1 cellular context compared by ENCODE assay signal in the genomic region with DNA sequence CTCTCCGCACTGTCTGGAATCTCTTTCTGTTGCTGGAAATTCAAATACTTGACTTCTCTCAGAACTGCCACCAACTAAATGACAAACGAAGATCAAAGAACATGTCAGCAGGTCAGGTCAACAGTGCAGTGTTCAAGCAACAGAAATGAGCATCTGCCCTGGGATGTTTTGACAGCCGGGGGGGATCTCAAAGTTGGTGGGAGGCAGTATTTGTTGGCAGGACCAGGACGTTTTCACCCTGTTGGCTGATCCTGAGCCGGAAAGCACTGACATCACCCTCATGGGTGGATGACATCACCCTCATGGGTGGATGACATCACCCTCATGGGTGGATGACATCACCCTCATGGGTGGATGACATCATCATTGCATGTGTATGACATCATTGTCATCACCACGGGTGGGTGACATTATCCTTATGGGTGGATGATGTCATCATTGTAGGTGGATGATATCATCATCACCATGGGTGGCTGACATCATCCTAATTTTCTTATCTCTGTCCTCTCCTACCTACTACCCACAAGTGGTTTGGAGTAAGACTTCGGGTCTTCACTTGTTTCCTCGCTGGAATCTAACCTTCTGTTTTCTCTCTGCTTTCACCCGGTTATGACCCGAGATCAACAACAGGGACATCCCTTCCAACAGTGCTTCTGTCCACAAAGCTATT.
TF ChIP-seq lines count a peak whose summit lies in the region.

No MANE protein-coding gene starts in this region.

TF ChIP-seq in K562, 482 proteins besides CTCF, POLR2A, EP300 and RAD21 (continued from another document and continues in another):
- TF ChIP-seq, protein P1, sequence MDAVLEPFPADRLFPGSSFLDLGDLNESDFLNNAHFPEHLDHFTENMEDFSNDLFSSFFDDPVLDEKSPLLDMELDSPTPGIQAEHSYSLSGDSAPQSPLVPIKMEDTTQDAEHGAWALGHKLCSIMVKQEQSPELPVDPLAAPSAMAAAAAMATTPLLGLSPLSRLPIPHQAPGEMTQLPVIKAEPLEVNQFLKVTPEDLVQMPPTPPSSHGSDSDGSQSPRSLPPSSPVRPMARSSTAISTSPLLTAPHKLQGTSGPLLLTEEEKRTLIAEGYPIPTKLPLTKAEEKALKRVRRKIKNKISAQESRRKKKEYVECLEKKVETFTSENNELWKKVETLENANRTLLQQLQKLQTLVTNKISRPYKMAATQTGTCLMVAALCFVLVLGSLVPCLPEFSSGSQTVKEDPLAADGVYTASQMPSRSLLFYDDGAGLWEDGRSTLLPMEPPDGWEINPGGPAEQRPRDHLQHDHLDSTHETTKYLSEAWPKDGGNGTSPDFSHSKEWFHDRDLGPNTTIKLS (IDR thresholded peaks at IDR 0.05; ENCODE audit: borderline replicate concordance, low read depth): no peak
- TF ChIP-seq CREB1 (IDR thresholded peaks at IDR 0.05) (peak; percentile 99), CREB1 (CRISPR knock-in tag; IDR thresholded peaks at IDR 0.05) (peak; percentile 100), ZBED1 (IDR thresholded peaks at IDR 0.05) (no peak), HNRNPUL1 (IDR thresholded peaks at IDR 0.05; ENCODE audit: low read length) (no peak), GTF2F1 (IDR thresholded peaks at IDR 0.05; ENCODE audit: low read depth, low read length) (no peak), CBFB (CRISPR knock-in tag; IDR thresholded peaks at IDR 0.05) (0 out of 2 replicates have a peak, but pooled peaks have one; percentile 25), ZNF140 (CRISPR knock-in tag; IDR thresholded peaks at IDR 0.05) (no peak), ZNF444 (CRISPR knock-in tag; IDR thresholded peaks at IDR 0.05) (no peak), CTBP1 (IDR thresholded peaks at IDR 0.05; ENCODE audit: borderline replicate concordance) (peak; percentile 62; the same call in 1 of the 2 replicates), ZNF584 (CRISPR knock-in tag; IDR thresholded peaks at IDR 0.05; ENCODE audit: low read depth) (peak; percentile 81; the same call in 1 of the 2 replicates), ZNF551 (CRISPR knock-in tag; IDR thresholded peaks at IDR 0.05) (no peak), CHD1 (IDR thresholded peaks at IDR 0.05; ENCODE audit: low read length) (no peak), BRD4 (IDR thresholded peaks at IDR 0.05) (no peak), CREBBP (IDR thresholded peaks at IDR 0.05; ENCODE audit: low read depth, low read length) (no peak), ILF3 (IDR thresholded peaks at IDR 0.05; ENCODE audit: borderline replicate concordance) (no peak), TARDBP (IDR thresholded peaks at IDR 0.05) (peak; percentile 100), PCBP2 (IDR thresholded peaks at IDR 0.05; ENCODE audit: low read depth, low read length, poor library complexity, severe bottlenecking) (no peak), TFAM (CRISPR knock-in tag; conservative IDR thresholded peaks at IDR 0.05) (no peak), ZNF384 (IDR thresholded peaks at IDR 0.05; ENCODE audit: low read depth, low read length) (0 out of 2 replicates have a peak, but pooled peaks have one; percentile 29), MCM7 (IDR thresholded peaks at IDR 0.05) (no peak)
- TF ChIP-seq, protein P2, sequence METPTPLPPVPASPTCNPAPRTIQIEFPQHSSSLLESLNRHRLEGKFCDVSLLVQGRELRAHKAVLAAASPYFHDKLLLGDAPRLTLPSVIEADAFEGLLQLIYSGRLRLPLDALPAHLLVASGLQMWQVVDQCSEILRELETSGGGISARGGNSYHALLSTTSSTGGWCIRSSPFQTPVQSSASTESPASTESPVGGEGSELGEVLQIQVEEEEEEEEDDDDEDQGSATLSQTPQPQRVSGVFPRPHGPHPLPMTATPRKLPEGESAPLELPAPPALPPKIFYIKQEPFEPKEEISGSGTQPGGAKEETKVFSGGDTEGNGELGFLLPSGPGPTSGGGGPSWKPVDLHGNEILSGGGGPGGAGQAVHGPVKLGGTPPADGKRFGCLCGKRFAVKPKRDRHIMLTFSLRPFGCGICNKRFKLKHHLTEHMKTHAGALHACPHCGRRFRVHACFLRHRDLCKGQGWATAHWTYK (CRISPR knock-in tag; IDR thresholded peaks at IDR 0.05): no peak
- TF ChIP-seq, protein P3, sequence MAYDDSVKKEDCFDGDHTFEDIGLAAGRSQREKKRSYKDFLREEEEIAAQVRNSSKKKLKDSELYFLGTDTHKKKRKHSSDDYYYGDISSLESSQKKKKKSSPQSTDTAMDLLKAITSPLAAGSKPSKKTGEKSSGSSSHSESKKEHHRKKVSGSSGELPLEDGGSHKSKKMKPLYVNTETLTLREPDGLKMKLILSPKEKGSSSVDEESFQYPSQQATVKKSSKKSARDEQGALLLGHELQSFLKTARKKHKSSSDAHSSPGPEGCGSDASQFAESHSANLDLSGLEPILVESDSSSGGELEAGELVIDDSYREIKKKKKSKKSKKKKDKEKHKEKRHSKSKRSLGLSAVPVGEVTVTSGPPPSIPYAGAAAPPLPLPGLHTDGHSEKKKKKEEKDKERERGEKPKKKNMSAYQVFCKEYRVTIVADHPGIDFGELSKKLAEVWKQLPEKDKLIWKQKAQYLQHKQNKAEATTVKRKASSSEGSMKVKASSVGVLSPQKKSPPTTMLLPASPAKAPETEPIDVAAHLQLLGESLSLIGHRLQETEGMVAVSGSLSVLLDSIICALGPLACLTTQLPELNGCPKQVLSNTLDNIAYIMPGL (CRISPR knock-in tag; IDR thresholded peaks at IDR 0.05): no peak
- TF ChIP-seq, protein P4, sequence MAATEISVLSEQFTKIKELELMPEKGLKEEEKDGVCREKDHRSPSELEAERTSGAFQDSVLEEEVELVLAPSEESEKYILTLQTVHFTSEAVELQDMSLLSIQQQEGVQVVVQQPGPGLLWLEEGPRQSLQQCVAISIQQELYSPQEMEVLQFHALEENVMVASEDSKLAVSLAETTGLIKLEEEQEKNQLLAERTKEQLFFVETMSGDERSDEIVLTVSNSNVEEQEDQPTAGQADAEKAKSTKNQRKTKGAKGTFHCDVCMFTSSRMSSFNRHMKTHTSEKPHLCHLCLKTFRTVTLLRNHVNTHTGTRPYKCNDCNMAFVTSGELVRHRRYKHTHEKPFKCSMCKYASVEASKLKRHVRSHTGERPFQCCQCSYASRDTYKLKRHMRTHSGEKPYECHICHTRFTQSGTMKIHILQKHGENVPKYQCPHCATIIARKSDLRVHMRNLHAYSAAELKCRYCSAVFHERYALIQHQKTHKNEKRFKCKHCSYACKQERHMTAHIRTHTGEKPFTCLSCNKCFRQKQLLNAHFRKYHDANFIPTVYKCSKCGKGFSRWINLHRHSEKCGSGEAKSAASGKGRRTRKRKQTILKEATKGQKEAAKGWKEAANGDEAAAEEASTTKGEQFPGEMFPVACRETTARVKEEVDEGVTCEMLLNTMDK (IDR thresholded peaks at IDR 0.05; ENCODE audit: borderline replicate concordance, insufficient read depth, low read depth, low read length, poor library complexity, severe bottlenecking): no peak
- TF ChIP-seq, protein P5, sequence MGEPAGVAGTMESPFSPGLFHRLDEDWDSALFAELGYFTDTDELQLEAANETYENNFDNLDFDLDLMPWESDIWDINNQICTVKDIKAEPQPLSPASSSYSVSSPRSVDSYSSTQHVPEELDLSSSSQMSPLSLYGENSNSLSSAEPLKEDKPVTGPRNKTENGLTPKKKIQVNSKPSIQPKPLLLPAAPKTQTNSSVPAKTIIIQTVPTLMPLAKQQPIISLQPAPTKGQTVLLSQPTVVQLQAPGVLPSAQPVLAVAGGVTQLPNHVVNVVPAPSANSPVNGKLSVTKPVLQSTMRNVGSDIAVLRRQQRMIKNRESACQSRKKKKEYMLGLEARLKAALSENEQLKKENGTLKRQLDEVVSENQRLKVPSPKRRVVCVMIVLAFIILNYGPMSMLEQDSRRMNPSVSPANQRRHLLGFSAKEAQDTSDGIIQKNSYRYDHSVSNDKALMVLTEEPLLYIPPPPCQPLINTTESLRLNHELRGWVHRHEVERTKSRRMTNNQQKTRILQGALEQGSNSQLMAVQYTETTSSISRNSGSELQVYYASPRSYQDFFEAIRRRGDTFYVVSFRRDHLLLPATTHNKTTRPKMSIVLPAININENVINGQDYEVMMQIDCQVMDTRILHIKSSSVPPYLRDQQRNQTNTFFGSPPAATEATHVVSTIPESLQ (CRISPR knock-in tag; IDR thresholded peaks at IDR 0.05): no peak
- TF ChIP-seq, protein P6, sequence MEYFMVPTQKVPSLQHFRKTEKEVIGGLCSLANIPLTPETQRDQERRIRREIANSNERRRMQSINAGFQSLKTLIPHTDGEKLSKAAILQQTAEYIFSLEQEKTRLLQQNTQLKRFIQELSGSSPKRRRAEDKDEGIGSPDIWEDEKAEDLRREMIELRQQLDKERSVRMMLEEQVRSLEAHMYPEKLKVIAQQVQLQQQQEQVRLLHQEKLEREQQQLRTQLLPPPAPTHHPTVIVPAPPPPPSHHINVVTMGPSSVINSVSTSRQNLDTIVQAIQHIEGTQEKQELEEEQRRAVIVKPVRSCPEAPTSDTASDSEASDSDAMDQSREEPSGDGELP (CRISPR knock-in tag; IDR thresholded peaks at IDR 0.05; ENCODE audit: borderline replicate concordance): peak; percentile 35; the same call in 1 of the 2 replicates
- TF ChIP-seq, protein P7, sequence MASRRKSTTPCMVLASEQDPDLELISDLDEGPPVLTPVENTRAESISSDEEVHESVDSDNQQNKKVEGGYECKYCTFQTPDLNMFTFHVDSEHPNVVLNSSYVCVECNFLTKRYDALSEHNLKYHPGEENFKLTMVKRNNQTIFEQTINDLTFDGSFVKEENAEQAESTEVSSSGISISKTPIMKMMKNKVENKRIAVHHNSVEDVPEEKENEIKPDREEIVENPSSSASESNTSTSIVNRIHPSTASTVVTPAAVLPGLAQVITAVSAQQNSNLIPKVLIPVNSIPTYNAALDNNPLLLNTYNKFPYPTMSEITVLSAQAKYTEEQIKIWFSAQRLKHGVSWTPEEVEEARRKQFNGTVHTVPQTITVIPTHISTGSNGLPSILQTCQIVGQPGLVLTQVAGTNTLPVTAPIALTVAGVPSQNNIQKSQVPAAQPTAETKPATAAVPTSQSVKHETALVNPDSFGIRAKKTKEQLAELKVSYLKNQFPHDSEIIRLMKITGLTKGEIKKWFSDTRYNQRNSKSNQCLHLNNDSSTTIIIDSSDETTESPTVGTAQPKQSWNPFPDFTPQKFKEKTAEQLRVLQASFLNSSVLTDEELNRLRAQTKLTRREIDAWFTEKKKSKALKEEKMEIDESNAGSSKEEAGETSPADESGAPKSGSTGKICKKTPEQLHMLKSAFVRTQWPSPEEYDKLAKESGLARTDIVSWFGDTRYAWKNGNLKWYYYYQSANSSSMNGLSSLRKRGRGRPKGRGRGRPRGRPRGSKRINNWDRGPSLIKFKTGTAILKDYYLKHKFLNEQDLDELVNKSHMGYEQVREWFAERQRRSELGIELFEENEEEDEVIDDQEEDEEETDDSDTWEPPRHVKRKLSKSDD (conservative IDR thresholded peaks at IDR 0.05; ENCODE audit: low read length): no peak
- TF ChIP-seq, protein P8, sequence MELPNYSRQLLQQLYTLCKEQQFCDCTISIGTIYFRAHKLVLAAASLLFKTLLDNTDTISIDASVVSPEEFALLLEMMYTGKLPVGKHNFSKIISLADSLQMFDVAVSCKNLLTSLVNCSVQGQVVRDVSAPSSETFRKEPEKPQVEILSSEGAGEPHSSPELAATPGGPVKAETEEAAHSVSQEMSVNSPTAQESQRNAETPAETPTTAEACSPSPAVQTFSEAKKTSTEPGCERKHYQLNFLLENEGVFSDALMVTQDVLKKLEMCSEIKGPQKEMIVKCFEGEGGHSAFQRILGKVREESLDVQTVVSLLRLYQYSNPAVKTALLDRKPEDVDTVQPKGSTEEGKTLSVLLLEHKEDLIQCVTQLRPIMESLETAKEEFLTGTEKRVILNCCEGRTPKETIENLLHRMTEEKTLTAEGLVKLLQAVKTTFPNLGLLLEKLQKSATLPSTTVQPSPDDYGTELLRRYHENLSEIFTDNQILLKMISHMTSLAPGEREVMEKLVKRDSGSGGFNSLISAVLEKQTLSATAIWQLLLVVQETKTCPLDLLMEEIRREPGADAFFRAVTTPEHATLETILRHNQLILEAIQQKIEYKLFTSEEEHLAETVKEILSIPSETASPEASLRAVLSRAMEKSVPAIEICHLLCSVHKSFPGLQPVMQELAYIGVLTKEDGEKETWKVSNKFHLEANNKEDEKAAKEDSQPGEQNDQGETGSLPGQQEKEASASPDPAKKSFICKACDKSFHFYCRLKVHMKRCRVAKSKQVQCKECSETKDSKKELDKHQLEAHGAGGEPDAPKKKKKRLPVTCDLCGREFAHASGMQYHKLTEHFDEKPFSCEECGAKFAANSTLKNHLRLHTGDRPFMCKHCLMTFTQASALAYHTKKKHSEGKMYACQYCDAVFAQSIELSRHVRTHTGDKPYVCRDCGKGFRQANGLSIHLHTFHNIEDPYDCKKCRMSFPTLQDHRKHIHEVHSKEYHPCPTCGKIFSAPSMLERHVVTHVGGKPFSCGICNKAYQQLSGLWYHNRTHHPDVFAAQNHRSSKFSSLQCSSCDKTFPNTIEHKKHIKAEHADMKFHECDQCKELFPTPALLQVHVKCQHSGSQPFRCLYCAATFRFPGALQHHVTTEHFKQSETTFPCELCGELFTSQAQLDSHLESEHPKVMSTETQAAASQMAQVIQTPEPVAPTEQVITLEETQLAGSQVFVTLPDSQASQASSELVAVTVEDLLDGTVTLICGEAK (IDR thresholded peaks at IDR 0.05): no peak
- TF ChIP-seq, protein P8 (CRISPR knock-in tag; IDR thresholded peaks at IDR 0.05): no peak
